36 cellular contexts compared by ENCODE assay signal in genomic region chr7:135277161-135277560, GRCh38. TPM values are rescaled to one million over a fixed set of nuclear protein-coding genes. Genes with fewer than 3 reads are reported as not detected.
"Had no signal": no experiment of that assay in that cellular context is flagged by ENCODE, and none has a peak within 500 bp of the region (broad histone marks: within the 10 kb centered on the region; RNA-seq: fewer than 3 reads in every experiment).

No MANE protein-coding gene starts in this region.

- H3K4me3 Mint-ChIP-seq: activated CD4-positive, alpha-beta memory T cell treated with anti-CD3 and anti-CD28 coated beads for 36 hours; activated CD4-positive, alpha-beta T cell treated with anti-CD3 and anti-CD28 coated beads for 36 hours; activated CD4-positive, alpha-beta T cell treated with anti-CD3 and anti-CD28 coated beads, Interleukin-2, amount 10 ng/mL, durations not matched to agents 24 days and 14 days; activated CD8-positive, alpha-beta memory T cell treated with anti-CD3 and anti-CD28 coated beads, Interleukin-2, amount 10 ng/mL, durations not matched to agents 7 days and 5 days; activated CD8-positive, alpha-beta T cell treated with anti-CD3 and anti-CD28 coated beads, Interleukin-2, amount 10 ng/mL, durations not matched to agents 7 days and 5 days; activated naive CD8-positive, alpha-beta T cell; activated T-cell treated with anti-CD3 and anti-CD28 coated beads, Interleukin-2, amount 50 U/mL, for 4 hours; activated T-helper 17 cell treated with anti-CD3 and anti-CD28 coated beads, Interleukin-2, amount 50 U/mL, for 72 hours; effector memory CD8-positive, alpha-beta T cell had no signal

- H3K27ac Mint-ChIP-seq: activated CD4-positive, alpha-beta memory T cell treated with anti-CD3 and anti-CD28 coated beads for 36 hours; activated CD4-positive, alpha-beta T cell treated with anti-CD3 and anti-CD28 coated beads for 36 hours; activated CD4-positive, alpha-beta T cell treated with anti-CD3 and anti-CD28 coated beads, Interleukin-2, amount 10 ng/mL, durations not matched to agents 24 days and 14 days; activated CD8-positive, alpha-beta memory T cell treated with anti-CD3 and anti-CD28 coated beads, Interleukin-2, amount 10 ng/mL, durations not matched to agents 7 days and 5 days; activated CD8-positive, alpha-beta T cell treated with anti-CD3 and anti-CD28 coated beads, Interleukin-2, amount 10 ng/mL, durations not matched to agents 7 days and 5 days; activated naive CD8-positive, alpha-beta T cell; activated T-helper 17 cell treated with anti-CD3 and anti-CD28 coated beads, Interleukin-2, amount 50 U/mL, for 72 hours; effector memory CD8-positive, alpha-beta T cell had no signal

- H3K27me3 ChIP-seq: esophagus squamous epithelium, gastroesophageal sphincter had no signal

- H3K36me3 ChIP-seq: esophagus squamous epithelium, gastroesophageal sphincter had no signal

- H3K9me3 ChIP-seq: esophagus squamous epithelium, gastroesophageal sphincter had no signal

- ATAC-seq: activated CD4-positive, alpha-beta T cell treated with anti-CD3 and anti-CD28 coated beads for 36 hours; activated CD8-positive, alpha-beta memory T cell treated with anti-CD3 and anti-CD28 coated beads, Interleukin-2, amount 10 ng/mL, durations not matched to agents 7 days and 5 days; activated CD8-positive, alpha-beta T cell treated with anti-CD3 and anti-CD28 coated beads, Interleukin-2, amount 10 ng/mL, durations not matched to agents 7 days and 5 days; activated T-cell treated with anti-CD3 and anti-CD28 coated beads, Interleukin-2, amount 50 U/mL, for 4 hours; activated T-helper 17 cell treated with anti-CD3 and anti-CD28 coated beads, Interleukin-2, amount 50 U/mL, for 72 hours; effector memory CD8-positive, alpha-beta T cell; gastroesophageal sphincter had no signal

- DNase-seq: activated CD4-positive, alpha-beta memory T cell treated with anti-CD3 and anti-CD28 coated beads for 36 hours; activated CD4-positive, alpha-beta T cell treated with anti-CD3 and anti-CD28 coated beads for 36 hours; activated CD4-positive, alpha-beta T cell treated with anti-CD3 and anti-CD28 coated beads, Interleukin-2, amount 10 ng/mL, durations not matched to agents 24 days and 14 days; activated CD4-positive, CD25-positive, alpha-beta regulatory T cell; activated CD4-positive, CD25-positive, alpha-beta regulatory T cell treated with anti-CD3 and anti-CD28 coated beads, Interleukin-2, amount 50 U/mL, for 72 hours; activated CD8-positive, alpha-beta memory T cell treated with anti-CD3 and anti-CD28 coated beads, Interleukin-2, amount 10 ng/mL, durations not matched to agents 7 days and 5 days; activated CD8-positive, alpha-beta T cell treated with anti-CD3 and anti-CD28 coated beads, Interleukin-2, amount 10 ng/mL, durations not matched to agents 7 days and 5 days; activated effector memory CD4-positive, alpha-beta T cell treated with Interleukin-2 at 50 U/mL for 16 hours; activated gamma-delta T cell treated with Interleukin-2 at 50 U/mL for 16 hours; activated naive CD4-positive, alpha-beta T cell treated with anti-CD3 and anti-CD28 coated beads, Interleukin-2, amount 50 U/mL, for 16 hours; activated naive CD4-positive, alpha-beta T cell treated with Interleukin-2 at 50 U/mL for 16 hours; activated T-cell treated with anti-CD3 and anti-CD28 coated beads, Interleukin-2, amount 50 U/mL, for 4 hours; amniotic stem cell; anterior cingulate cortex; caudate nucleus; cortex of kidney; dermis blood vessel endothelial cell; effector CD4-positive, alpha-beta T cell; effector memory CD8-positive, alpha-beta T cell; esophagus squamous epithelium; foreskin melanocyte; T-helper 2 cell had no signal

- H3K4me3 ChIP-seq: esophagus squamous epithelium, gastroesophageal sphincter had no signal

- H3K9me3 Mint-ChIP-seq: activated CD4-positive, alpha-beta T cell treated with anti-CD3 and anti-CD28 coated beads, Interleukin-2, amount 10 ng/mL, durations not matched to agents 24 days and 14 days; activated T-helper 17 cell treated with anti-CD3 and anti-CD28 coated beads, Interleukin-2, amount 50 U/mL, for 72 hours; effector memory CD8-positive, alpha-beta T cell had no signal

- H3K36me3 Mint-ChIP-seq: activated CD4-positive, alpha-beta memory T cell treated with anti-CD3 and anti-CD28 coated beads for 36 hours; activated CD8-positive, alpha-beta memory T cell treated with anti-CD3 and anti-CD28 coated beads, Interleukin-2, amount 10 ng/mL, durations not matched to agents 7 days and 5 days; activated naive CD8-positive, alpha-beta T cell had no signal

- H3K27ac ChIP-seq: epithelial cell of prostate, esophagus squamous epithelium, gastroesophageal sphincter had no signal

RNA-seq across cellular contexts. Expression of gene STRA8, which starts 43.5 kb away (rescaled TPM):
- total RNA-seq: activated CD4-positive, alpha-beta memory T cell treated with anti-CD3 and anti-CD28 coated beads for 36 hours; activated CD4-positive, alpha-beta T cell treated with anti-CD3 and anti-CD28 coated beads for 36 hours; activated CD4-positive, alpha-beta T cell treated with anti-CD3 and anti-CD28 coated beads, Interleukin-2, amount 10 ng/mL, durations not matched to agents 24 days and 14 days; activated CD8-positive, alpha-beta memory T cell treated with anti-CD3 and anti-CD28 coated beads for 36 hours; activated CD8-positive, alpha-beta memory T cell treated with anti-CD3 and anti-CD28 coated beads, Interleukin-2, amount 10 ng/mL, durations not matched to agents 7 days and 5 days; activated CD8-positive, alpha-beta T cell treated with anti-CD3 and anti-CD28 coated beads, Interleukin-2, amount 10 ng/mL, durations not matched to agents 7 days and 5 days; activated T-cell treated with anti-CD3 and anti-CD28 coated beads, Interleukin-2, amount 50 U/mL, for 4 hours; activated T-helper 17 cell treated with anti-CD3 and anti-CD28 coated beads, Interleukin-2, amount 50 U/mL, for 72 hours; astrocyte; chondrocyte; dermis blood vessel endothelial cell; endothelial cell of umbilical vein; esophagus squamous epithelium; fibroblast of lung; fibroblast of villous mesenchyme; gastroesophageal sphincter; glomerular endothelial cell; T-helper 1 cell treated with Interleukin-12 subunit alpha and Interleukin-12 subunit beta and Interleukin-4 antibody, amounts not matched to agents 30 ng/mL and 1 ng/mL, for 36 hours had no signal
- polyA plus RNA-seq: adipose tissue, endothelial cell of umbilical vein, esophagus, fibroblast of lung had no signal
